Comparison of ENCODE assay signal across 20 cellular contexts in the genomic region with DNA sequence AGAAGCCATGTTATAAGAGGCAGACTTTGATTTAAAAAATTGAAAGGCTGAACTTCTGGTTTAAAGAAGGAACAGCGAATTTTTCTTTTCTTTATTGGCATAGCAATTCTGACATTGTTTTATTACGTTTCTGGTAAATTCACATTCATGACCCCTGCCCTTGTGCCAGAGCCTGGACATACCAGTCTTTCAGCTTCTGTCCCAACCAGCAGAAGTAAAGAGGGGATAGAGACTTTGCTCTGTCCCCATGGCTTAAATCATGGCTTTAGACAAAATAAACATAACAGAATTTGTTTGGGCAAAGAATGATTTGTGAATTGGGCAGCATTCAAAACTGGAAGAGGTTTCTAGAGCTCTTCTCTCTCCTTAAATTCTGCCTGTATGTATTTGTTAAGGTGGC.
"Had no signal": no experiment of that assay in that cellular context is flagged by ENCODE, and none has a peak within 500 bp of the region (broad histone marks: within the 10 kb centered on the region; RNA-seq: fewer than 3 reads in every experiment).

No MANE protein-coding gene starts in this region.

- H3K9me3 Mint-ChIP-seq: activated CD8-positive, alpha-beta T cell treated with anti-CD3 and anti-CD28 coated beads for 36 hours; activated naive CD4-positive, alpha-beta T cell treated with anti-CD3 and anti-CD28 coated beads, Interleukin-2, amount 10 ng/mL, durations not matched to agents 7 days and 5 days; activated naive CD8-positive, alpha-beta T cell treated with anti-CD3 and anti-CD28 coated beads for 36 hours; activated T-cell treated with anti-CD3 and anti-CD28 coated beads, Interleukin-2, amount 50 U/mL, for 72 hours; activated T-helper 2 cell treated with anti-CD3 and anti-CD28 coated beads, Interferon-gamma antibody, Interleukin-2, Interleukin-4, amounts not matched to agents 10 μg/mL and 5 μg/mL and 100 μg/mL, durations not matched to agents 14 hours and 24 hours and 36 hours had no signal

- H3K4me1 Mint-ChIP-seq: activated naive CD4-positive, alpha-beta T cell treated with anti-CD3 and anti-CD28 coated beads, Interleukin-2, amount 10 ng/mL, durations not matched to agents 7 days and 5 days; activated naive CD8-positive, alpha-beta T cell treated with anti-CD3 and anti-CD28 coated beads for 36 hours had no signal

- H3K27me3 ChIP-seq: brain microvascular endothelial cell, cardiac muscle cell had no signal

- DNase-seq: activated CD4-positive, alpha-beta T cell treated with anti-CD3 and anti-CD28 coated beads for 4 hours; activated CD8-positive, alpha-beta memory T cell treated with anti-CD3 and anti-CD28 coated beads, Interleukin-2, amount 50 U/mL, for 4 hours; activated CD8-positive, alpha-beta T cell treated with anti-CD3 and anti-CD28 coated beads for 36 hours; activated gamma-delta T cell treated with Interleukin-2 at 50 U/mL for 16 hours; activated naive CD4-positive, alpha-beta T cell treated with anti-CD3 and anti-CD28 coated beads, Interleukin-2, amount 10 ng/mL, durations not matched to agents 7 days and 5 days; activated naive CD8-positive, alpha-beta T cell treated with anti-CD3 and anti-CD28 coated beads for 36 hours; activated T-cell treated with anti-CD3 and anti-CD28 coated beads, Interleukin-2, amount 50 U/mL, for 72 hours; brain microvascular endothelial cell; Kasumi-1; KBM-7; NCI-H1105 treated with DMSO at 0.1 percent for 48 hours; NCI-H1436 treated with DMSO at 0.1 percent for 48 hours; NCI-H187; NCI-H2081; NCI-H446; NCI-H524; SHP77 treated with DMSO at 0.1 percent for 48 hours; WERI-Rb-1 had no signal

- H3K4me3 ChIP-seq: cardiac muscle cell had no signal

- ATAC-seq: activated CD8-positive, alpha-beta T cell treated with anti-CD3 and anti-CD28 coated beads for 36 hours; activated T-cell treated with anti-CD3 and anti-CD28 coated beads, Interleukin-2, amount 50 U/mL, for 72 hours had no signal

- H3K27ac Mint-ChIP-seq: activated CD8-positive, alpha-beta T cell treated with anti-CD3 and anti-CD28 coated beads for 36 hours; activated naive CD4-positive, alpha-beta T cell treated with anti-CD3 and anti-CD28 coated beads, Interleukin-2, amount 10 ng/mL, durations not matched to agents 7 days and 5 days; activated naive CD8-positive, alpha-beta T cell treated with anti-CD3 and anti-CD28 coated beads for 36 hours; activated T-cell treated with anti-CD3 and anti-CD28 coated beads, Interleukin-2, amount 50 U/mL, for 72 hours; activated T-helper 2 cell treated with anti-CD3 and anti-CD28 coated beads, Interferon-gamma antibody, Interleukin-2, Interleukin-4, amounts not matched to agents 10 μg/mL and 5 μg/mL and 100 μg/mL, durations not matched to agents 14 hours and 24 hours and 36 hours had no signal

- H3K4me3 Mint-ChIP-seq: activated CD8-positive, alpha-beta T cell treated with anti-CD3 and anti-CD28 coated beads for 36 hours; activated naive CD4-positive, alpha-beta T cell treated with anti-CD3 and anti-CD28 coated beads, Interleukin-2, amount 10 ng/mL, durations not matched to agents 7 days and 5 days; activated naive CD8-positive, alpha-beta T cell treated with anti-CD3 and anti-CD28 coated beads for 36 hours; activated T-cell treated with anti-CD3 and anti-CD28 coated beads, Interleukin-2, amount 50 U/mL, for 72 hours had no signal

- H3K27ac ChIP-seq: brain microvascular endothelial cell, cardiac muscle cell, WERI-Rb-1 had no signal

- H3K36me3 ChIP-seq: cardiac muscle cell, WERI-Rb-1 had no signal

- H3K27me3 Mint-ChIP-seq: activated CD8-positive, alpha-beta T cell treated with anti-CD3 and anti-CD28 coated beads for 36 hours; activated naive CD4-positive, alpha-beta T cell treated with anti-CD3 and anti-CD28 coated beads, Interleukin-2, amount 10 ng/mL, durations not matched to agents 7 days and 5 days; activated naive CD8-positive, alpha-beta T cell treated with anti-CD3 and anti-CD28 coated beads for 36 hours had no signal
